29 cellular contexts compared by ENCODE assay signal in the genomic region with DNA sequence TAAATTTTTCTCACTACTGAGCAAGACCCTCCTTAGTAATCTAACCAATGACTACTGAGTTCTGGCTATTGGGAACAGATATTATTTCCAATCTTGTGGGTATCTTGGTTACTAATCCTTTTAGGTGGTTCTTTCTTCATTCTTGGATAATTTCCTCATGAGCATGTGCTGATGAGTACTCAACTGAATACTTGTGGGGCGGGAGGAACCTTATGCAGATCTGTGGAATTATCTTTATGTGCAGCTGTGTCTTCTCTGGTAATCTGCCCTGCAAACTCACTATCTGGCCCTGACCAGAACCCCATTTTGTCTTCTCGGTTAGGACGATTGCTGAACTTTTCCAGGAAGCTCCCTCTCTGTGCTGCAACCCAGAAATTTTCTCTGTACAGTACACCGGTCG.
"Had no signal": no experiment of that assay in that cellular context is flagged by ENCODE, and none has a peak within 500 bp of the region (broad histone marks: within the 10 kb centered on the region; RNA-seq: fewer than 3 reads in every experiment).

No MANE protein-coding gene starts in this region.

- H3K36me3 Mint-ChIP-seq: activated naive CD4-positive, alpha-beta T cell treated with anti-CD3 and anti-CD28 coated beads, Interleukin-2, amount 50 U/mL, for 24 hours; memory B cell; naive thymus-derived CD8-positive, alpha-beta T cell; stimulated activated memory B cell treated with anti-CD40 and anti-IgM and Interleukin-4, amounts not matched to agents 10 μg/mL and 1 μg/mL and 100 μg/mL, for 72 hours; type B pancreatic cell had no signal

- H3K27ac Mint-ChIP-seq: activated CD4-positive, alpha-beta T cell treated with anti-CD3 and anti-CD28 coated beads, Interleukin-2, amount 10 ng/mL, durations not matched to agents 7 days and 5 days; activated CD8-positive, alpha-beta T cell treated with anti-CD3 and anti-CD28 coated beads for 36 hours; activated naive CD4-positive, alpha-beta T cell treated with anti-CD3 and anti-CD28 coated beads, Interleukin-2, amount 50 U/mL, for 24 hours; activated T-helper 2 cell treated with anti-CD3 and anti-CD28 coated beads, Interferon-gamma antibody, Interleukin-2, Interleukin-4, amounts not matched to agents 10 μg/mL and 5 μg/mL and 100 μg/mL, durations not matched to agents 14 hours and 24 hours and 36 hours; dendritic cell treated with granulocyte-macrophage colony-stimulating factor and Interleukin-4, amounts not matched to agents 40 ng/mL and 50 ng/mL, for 4 days; memory B cell; naive thymus-derived CD8-positive, alpha-beta T cell; stimulated activated memory B cell treated with anti-CD40 and anti-IgM and Interleukin-4, amounts not matched to agents 10 μg/mL and 1 μg/mL and 100 μg/mL, for 72 hours; stimulated activated naive CD8-positive, alpha-beta T cell treated with anti-CD3 and anti-CD28 coated beads, Interleukin-15, amount 100 ng/mL, for 72 hours; T-helper 17 cell; type B pancreatic cell had no signal

- H2AFZ ChIP-seq: parathyroid adenoma had no signal

- FAIRE-seq: bronchial epithelial cell, frontal cortex, small intestine had no signal

- H3K9ac ChIP-seq: parathyroid adenoma had no signal

- H3K4me3 ChIP-seq: esophagus squamous epithelium, psoas muscle, sigmoid colon, vagina had no signal

- H3K4me1 Mint-ChIP-seq: activated CD4-positive, alpha-beta T cell treated with anti-CD3 and anti-CD28 coated beads, Interleukin-2, amount 10 ng/mL, durations not matched to agents 7 days and 5 days; activated naive CD4-positive, alpha-beta T cell treated with anti-CD3 and anti-CD28 coated beads, Interleukin-2, amount 50 U/mL, for 24 hours; central memory CD8-positive, alpha-beta T cell; memory B cell; naive thymus-derived CD8-positive, alpha-beta T cell; neural crest cell; stimulated activated memory B cell treated with anti-CD40 and anti-IgM and Interleukin-4, amounts not matched to agents 10 μg/mL and 1 μg/mL and 100 μg/mL, for 72 hours; stimulated activated naive CD8-positive, alpha-beta T cell treated with anti-CD3 and anti-CD28 coated beads, Interleukin-15, amount 100 ng/mL, for 72 hours; T-helper 17 cell had no signal

- H3K36me3 ChIP-seq: esophagus squamous epithelium, sigmoid colon, vagina had no signal

- H3K4me1 ChIP-seq: esophagus squamous epithelium, parathyroid adenoma, psoas muscle, sigmoid colon, vagina had no signal

- H3K79me2 ChIP-seq: parathyroid adenoma had no signal

- H3K9me3 ChIP-seq: esophagus squamous epithelium, psoas muscle, sigmoid colon, vagina had no signal

- H3K27me3 ChIP-seq: esophagus squamous epithelium, sigmoid colon, vagina had no signal

- H3K27me3 Mint-ChIP-seq: activated CD4-positive, alpha-beta T cell treated with anti-CD3 and anti-CD28 coated beads, Interleukin-2, amount 10 ng/mL, durations not matched to agents 7 days and 5 days; activated CD8-positive, alpha-beta T cell treated with anti-CD3 and anti-CD28 coated beads for 36 hours; activated naive CD4-positive, alpha-beta T cell treated with anti-CD3 and anti-CD28 coated beads, Interleukin-2, amount 50 U/mL, for 24 hours; central memory CD8-positive, alpha-beta T cell; dendritic cell treated with granulocyte-macrophage colony-stimulating factor and Interleukin-4, amounts not matched to agents 40 ng/mL and 50 ng/mL, for 4 days; memory B cell; naive thymus-derived CD8-positive, alpha-beta T cell; stimulated activated memory B cell treated with anti-CD40 and anti-IgM and Interleukin-4, amounts not matched to agents 10 μg/mL and 1 μg/mL and 100 μg/mL, for 72 hours; stimulated activated naive CD8-positive, alpha-beta T cell treated with anti-CD3 and anti-CD28 coated beads, Interleukin-15, amount 100 ng/mL, for 72 hours; T-helper 17 cell; type B pancreatic cell had no signal

- H3K4me3 Mint-ChIP-seq: activated CD4-positive, alpha-beta T cell treated with anti-CD3 and anti-CD28 coated beads, Interleukin-2, amount 10 ng/mL, durations not matched to agents 7 days and 5 days; activated CD8-positive, alpha-beta T cell treated with anti-CD3 and anti-CD28 coated beads for 36 hours; activated naive CD4-positive, alpha-beta T cell treated with anti-CD3 and anti-CD28 coated beads, Interleukin-2, amount 50 U/mL, for 24 hours; central memory CD8-positive, alpha-beta T cell; dendritic cell treated with granulocyte-macrophage colony-stimulating factor and Interleukin-4, amounts not matched to agents 40 ng/mL and 50 ng/mL, for 4 days; memory B cell; naive thymus-derived CD8-positive, alpha-beta T cell; neural crest cell; stimulated activated memory B cell treated with anti-CD40 and anti-IgM and Interleukin-4, amounts not matched to agents 10 μg/mL and 1 μg/mL and 100 μg/mL, for 72 hours; stimulated activated naive CD8-positive, alpha-beta T cell treated with anti-CD3 and anti-CD28 coated beads, Interleukin-15, amount 100 ng/mL, for 72 hours; T-helper 17 cell; type B pancreatic cell had no signal

- H3K9me3 Mint-ChIP-seq: activated CD4-positive, alpha-beta T cell treated with anti-CD3 and anti-CD28 coated beads, Interleukin-2, amount 10 ng/mL, durations not matched to agents 7 days and 5 days; dendritic cell treated with granulocyte-macrophage colony-stimulating factor and Interleukin-4, amounts not matched to agents 40 ng/mL and 50 ng/mL, for 4 days; memory B cell; stimulated activated naive CD8-positive, alpha-beta T cell treated with anti-CD3 and anti-CD28 coated beads, Interleukin-15, amount 100 ng/mL, for 72 hours had no signal

- DNase-seq: activated CD4-positive, alpha-beta T cell treated with anti-CD3 and anti-CD28 coated beads for 1 hour; activated CD4-positive, alpha-beta T cell treated with anti-CD3 and anti-CD28 coated beads, Interleukin-2, amount 10 ng/mL, durations not matched to agents 7 days and 5 days; activated CD8-positive, alpha-beta T cell treated with anti-CD3 and anti-CD28 coated beads for 36 hours; activated T-cell treated with anti-CD3 and anti-CD28 coated beads, Interleukin-2, amount 50 U/mL, for 48 hours; esophagus squamous epithelium; islet precursor cell; naive thymus-derived CD8-positive, alpha-beta T cell; occipital lobe; psoas muscle; sigmoid colon; small intestine; stimulated activated CD4-positive, alpha-beta T cell treated with anti-CD3 and anti-CD28 coated beads, Interleukin-4, amount 100 ng/mL, for 24 hours; stimulated activated naive CD8-positive, alpha-beta T cell treated with anti-CD3 and anti-CD28 coated beads, Interleukin-15, amount 100 ng/mL, for 72 hours; substantia nigra; SW 1271; T-helper 17 cell had no signal

- H3K27ac ChIP-seq: esophagus squamous epithelium, parathyroid adenoma, psoas muscle, sigmoid colon, vagina, VCaP had no signal
